Comparison of ENCODE assay signal across 1 cellular context in the genomic region with DNA sequence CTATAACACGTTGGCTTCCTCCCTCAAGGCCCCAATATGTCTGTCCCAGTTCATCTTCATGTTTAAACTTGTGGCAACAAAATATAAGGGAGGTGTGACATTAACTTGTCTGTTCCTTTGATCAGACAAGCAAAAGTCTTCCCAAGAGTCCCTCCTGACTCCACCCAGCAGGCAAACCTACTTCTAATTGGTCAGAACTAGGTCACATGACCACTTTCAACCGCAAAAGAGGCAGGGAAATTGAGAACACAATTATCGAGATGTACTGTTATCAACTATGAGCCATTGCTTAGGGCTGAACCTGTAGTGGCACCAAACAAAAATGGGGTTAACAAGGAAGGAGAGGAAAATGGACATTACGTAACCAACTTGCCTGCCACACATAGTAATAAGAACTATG.
TF ChIP-seq lines count a peak whose summit lies in the region.

No MANE protein-coding gene starts in this region.

TF ChIP-seq in K562, 482 proteins besides CTCF, POLR2A, EP300 and RAD21 (continued from another document):
- TF ChIP-seq, protein P1, sequence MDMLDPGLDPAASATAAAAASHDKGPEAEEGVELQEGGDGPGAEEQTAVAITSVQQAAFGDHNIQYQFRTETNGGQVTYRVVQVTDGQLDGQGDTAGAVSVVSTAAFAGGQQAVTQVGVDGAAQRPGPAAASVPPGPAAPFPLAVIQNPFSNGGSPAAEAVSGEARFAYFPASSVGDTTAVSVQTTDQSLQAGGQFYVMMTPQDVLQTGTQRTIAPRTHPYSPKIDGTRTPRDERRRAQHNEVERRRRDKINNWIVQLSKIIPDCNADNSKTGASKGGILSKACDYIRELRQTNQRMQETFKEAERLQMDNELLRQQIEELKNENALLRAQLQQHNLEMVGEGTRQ (CRISPR knock-in tag; IDR thresholded peaks at IDR 0.05) = 0 out of 2 replicates have a peak, but pooled peaks have one; percentile 31
